Comparison of ENCODE assay signal across 8 cellular contexts in the genomic region with DNA sequence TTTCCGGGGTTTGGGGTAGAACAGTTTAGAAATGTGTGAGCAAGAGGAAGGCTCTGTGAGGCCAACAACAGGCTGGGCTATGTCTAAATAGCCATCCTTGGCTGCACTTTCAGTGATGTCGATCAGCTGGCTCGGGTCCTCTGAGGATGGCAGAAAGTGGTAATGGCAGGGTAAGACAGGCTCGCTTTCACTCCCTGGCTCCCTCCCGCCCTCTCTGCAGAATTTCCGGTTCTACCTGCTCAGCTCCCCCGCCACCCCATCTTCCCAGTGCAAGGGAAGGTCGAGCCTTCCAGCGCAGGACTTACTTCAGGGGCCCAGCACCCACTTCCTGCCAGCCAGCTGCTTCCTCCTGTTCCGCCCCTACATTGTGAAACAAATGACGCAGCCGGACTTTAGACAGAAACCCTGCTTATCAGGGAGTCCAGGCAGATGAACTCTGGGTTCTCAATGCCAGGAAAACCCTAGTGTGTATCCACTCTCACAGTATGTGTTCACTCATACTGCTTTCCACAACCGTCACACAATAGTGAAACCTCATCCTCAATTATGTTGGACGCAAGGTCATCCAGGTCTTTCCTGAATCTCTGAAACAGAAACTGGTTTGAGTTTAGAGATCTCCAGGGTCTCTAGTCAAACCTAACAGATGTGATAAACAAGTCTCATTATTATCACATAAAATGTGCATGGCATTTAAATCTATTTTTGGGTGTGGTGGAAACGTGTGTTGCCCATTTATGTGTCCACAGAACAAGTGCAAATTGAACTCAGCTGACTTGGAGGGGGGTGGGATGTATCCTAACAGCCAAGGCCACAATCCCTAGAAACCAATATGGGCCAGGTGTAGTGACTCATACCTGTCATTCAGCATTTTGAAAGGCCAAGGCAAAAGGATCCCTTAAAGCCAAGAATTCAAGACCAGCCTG. TPM values are rescaled to one million over a fixed set of nuclear protein-coding genes. Genes with fewer than 3 reads are reported as not detected.
DNase-seq lines count a peak whose midpoint lies in the region; ATAC-seq and TF ChIP-seq lines count a peak whose summit lies in the region.

No MANE protein-coding gene starts in this region.

- peaks cover 28% of the 10 kb centered on the region for H3K4me1 ChIP-seq in iPS-18a (ENCODE audit: control insufficient read depth, low read depth, low read length)
- peaks cover 17 to 84% (median 59%) of the 10 kb centered on the region in 6 donors for H3K4me1 ChIP-seq in spleen

- peak; percentile 88 for ATAC-seq in GM19372 (IDR thresholded peaks at IDR 0.05; ENCODE audit: low read depth, unreplicated experiment)
- peak; percentile 62 for ATAC-seq in HG03558 (IDR thresholded peaks at IDR 0.05; ENCODE audit: extremely low read depth, unreplicated experiment)

- DNase-seq in AG20443 (ENCODE audit: low spot score) (peak; percentile 83), SW 1271 (lab: John Stamatoyannopoulos, UW) (peak; percentile 76 to 78), anterior cingulate cortex (lab: John Stamatoyannopoulos, UW) (peak in 37 of 58 donors; percentile 2 to 49 (median 15)), spleen (peak; percentile 95), foreskin melanocyte (no peak)

- no peak overlapping the region for H3K9ac ChIP-seq in iPS-18a (ENCODE audit: low read length)

- TF ChIP-seq POLR2A in spleen (IDR thresholded peaks at IDR 0.05) = peak in 1 of 3 donors; percentile 5

- H3K4me3 ChIP-seq in iPS-18a (ENCODE audit: low read length) = peak overlapping the region; percentile 6
- H3K4me3 ChIP-seq in spleen = peak overlapping the region in 7 of 8 donors; percentile 6 to 67 (median 27)

- no peaks in the 10 kb centered on the region for H3K9me3 ChIP-seq in iPS-18a (ENCODE audit: control insufficient read depth, low read depth, low read length)
- H3K9me3 ChIP-seq in spleen = no peaks in the 10 kb centered on the region

- TF ChIP-seq CTCF in spleen (IDR thresholded peaks at IDR 0.05 in 8 of 11, conservative IDR thresholded peaks at IDR 0.05 in 3 of 11) = no peak

- H3K36me3 ChIP-seq in iPS-18a (ENCODE audit: control insufficient read depth, low read depth, low read length) = peaks cover 8% of the 10 kb centered on the region
- H3K36me3 ChIP-seq in spleen = no peaks in the 10 kb centered on the region

- intact Hi-C loops in spleen (cut with DNase I; ENCODE audit: low total_unique reads) = no loop called here

- H3K27ac ChIP-seq in iPS-18a (ENCODE audit: low read length) = peak overlapping the region; percentile 36
- H3K27ac ChIP-seq in spleen = peak overlapping the region; percentile 85 to 98 (median 92)

- 2 to 4% (median 3%) methylated on average over 15 of the region's 15 CpGs for WGBS in spleen, 5 donors

- no peaks in the 10 kb centered on the region for H3K27me3 ChIP-seq in iPS-18a (ENCODE audit: control insufficient read depth, insufficient read depth, low read length)
- H3K27me3 ChIP-seq in spleen (replicated peaks in 1 of 7) = no peaks in the 10 kb centered on the region

RNA-seq across cellular contexts. Expression of a gene that starts 7.1 kb away (rescaled TPM):
- 10 to 100 TPM; 46.7 to 77.2 (median 56.8) TPM for total RNA-seq in spleen
- 10 to 100 TPM in 1 of 3 donors, 1 to 10 TPM in 2; 6.4 to 16.5 (median 8.4) TPM for polyA plus RNA-seq in spleen

RNA-seq across cellular contexts. Expression of a gene that starts 24.9 kb away (rescaled TPM):
- total RNA-seq in spleen = 10 to 100 TPM; 24.3 to 31.9 (median 29.7) TPM
- 100 to 1,000 TPM in 1 of 3 donors, 10 to 100 TPM in 2; 87.6 to 141 (median 94.2) TPM for polyA plus RNA-seq in spleen

RNA-seq across cellular contexts. Expression of a gene that starts 31.9 kb away (rescaled TPM):
- 100 to 1,000 TPM; 113 to 158 (median 123) TPM for total RNA-seq in spleen
- polyA plus RNA-seq in spleen = 100 to 1,000 TPM; 132 to 339 (median 228) TPM

RNA-seq across cellular contexts. Expression of a gene that starts 55.8 kb away (rescaled TPM):
- total RNA-seq in spleen = 100 to 1,000 TPM; 103 to 145 (median 129) TPM
- 10 to 100 TPM; 28.8 to 81.5 (median 31.1) TPM for polyA plus RNA-seq in spleen

RNA-seq across cellular contexts. Expression of a gene that starts 59.2 kb away (rescaled TPM):
- not detected for total RNA-seq in spleen
- polyA plus RNA-seq in spleen = not detected
